ENCODE assay signal across 10 cellular contexts in the genomic region with DNA sequence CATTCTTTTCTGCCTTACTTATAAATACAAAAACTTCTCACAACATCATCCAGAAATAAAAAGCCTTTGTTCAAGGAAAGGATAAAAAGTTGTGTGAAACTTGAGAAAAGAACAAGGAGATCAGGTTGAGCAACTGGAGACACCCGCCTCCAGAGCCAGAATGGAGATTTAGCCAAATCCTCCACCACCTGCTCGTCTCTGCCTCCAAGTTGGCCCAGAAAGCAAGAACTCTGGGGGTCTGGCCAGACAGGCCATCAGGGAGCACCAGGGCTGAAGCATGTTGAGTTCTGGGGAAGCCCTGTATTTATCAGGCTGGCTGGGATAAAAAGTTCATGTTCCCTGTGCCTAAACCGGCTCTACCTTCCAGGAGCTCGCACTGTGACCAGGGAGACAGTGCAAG. TPM values are rescaled to one million over a fixed set of nuclear protein-coding genes. Genes with fewer than 3 reads are reported as not detected.
DNase-seq lines count a peak whose midpoint lies in the region; ATAC-seq and TF ChIP-seq lines count a peak whose summit lies in the region.
"Had no signal": no experiment of that assay in that cellular context is flagged by ENCODE, and none has a peak within 500 bp of the region (broad histone marks: within the 10 kb centered on the region; RNA-seq: fewer than 3 reads in every experiment).

No MANE protein-coding gene starts in this region.

- intact Hi-C loops in breast epithelium (cut with DNase I; ENCODE audit: low total_unique reads), result no loop called here
- intact Hi-C loops in mammary epithelial cell (cut with micrococcal nuclease), result no loop called here
- intact Hi-C loops in prostate gland (cut with DNase I), result no loop called here
- intact Hi-C loops in aorta (cut with DNase I), result no loop called here

- dilution Hi-C loops in mammary epithelial cell (cut with HindIII; ENCODE audit: low sequenced_read_pairs), result no loop called here

- peaks cover 57% of the 10 kb centered on the region for H3K4me1 Mint-ChIP-seq in activated T-cell treated with anti-CD3 and anti-CD28 coated beads, Interleukin-2, amount 50 U/mL, for 4 hours (ENCODE audit: low read depth)

- H3K9me3 Mint-ChIP-seq in activated T-cell treated with anti-CD3 and anti-CD28 coated beads, Interleukin-2, amount 50 U/mL, for 4 hours, result no peaks in the 10 kb centered on the region

- H3K27me3 Mint-ChIP-seq in activated T-cell treated with anti-CD3 and anti-CD28 coated beads, Interleukin-2, amount 50 U/mL, for 4 hours (ENCODE audit: low read depth), result no peaks in the 10 kb centered on the region

- no peak for TF ChIP-seq EP300 in gastroesophageal sphincter (IDR thresholded peaks at IDR 0.05)

- H3K4me1 ChIP-seq in breast epithelium, result peaks cover 10 to 40% of the 10 kb centered on the region in 2 donors
- no peaks in the 10 kb centered on the region for H3K4me1 ChIP-seq in mammary epithelial cell (ENCODE audit: insufficient read depth, low read length)
- H3K4me1 ChIP-seq in gastroesophageal sphincter, result peaks cover 0 to 44% (median 19%) of the 10 kb centered on the region in 3 donors
- H3K4me1 ChIP-seq in prostate gland (replicated peaks), result peaks cover 7% of the 10 kb centered on the region
- peaks cover 4 to 6% of the 10 kb centered on the region in 2 donors for H3K4me1 ChIP-seq in aorta (ENCODE audit: control insufficient read depth in 1 of 2, insufficient read depth in 2 of 2, low read length in 2 of 2)

- peak; percentile 50 for ATAC-seq in gastroesophageal sphincter
- peak; percentile 40 for ATAC-seq in aorta (ENCODE audit: low FRiP score)
- ATAC-seq in activated T-cell treated with anti-CD3 and anti-CD28 coated beads, Interleukin-2, amount 50 U/mL, for 4 hours, result no peak

- H2AFZ ChIP-seq in mammary epithelial cell (ENCODE audit: low read depth, low read length), result no peak overlapping the region

- H3K4me2 ChIP-seq in mammary epithelial cell (ENCODE audit: insufficient read depth, low read depth, low read length), result no peak overlapping the region

- no peak overlapping the region for H3K4me3 Mint-ChIP-seq in activated T-cell treated with anti-CD3 and anti-CD28 coated beads, Interleukin-2, amount 50 U/mL, for 4 hours

- H3K9me3 ChIP-seq in breast epithelium (no peaks in the 10 kb centered on the region), mammary epithelial cell (replicated peaks; ENCODE audit: insufficient read depth, low read length) (no peaks in the 10 kb centered on the region), gastroesophageal sphincter (no peaks in the 10 kb centered on the region), prostate gland (no peaks in the 10 kb centered on the region), aorta (ENCODE audit: control insufficient read depth, low read length) (no peaks in the 10 kb centered on the region)

- CTCF ChIA-PET in mammary epithelial cell (lab: Charles Lee; ENCODE audit: low non-redundant PET), result no interaction called here

- H3K36me3 ChIP-seq in breast epithelium (no peaks in the 10 kb centered on the region), mammary epithelial cell (ENCODE audit: insufficient read depth, low read length) (no peaks in the 10 kb centered on the region), gastroesophageal sphincter (no peaks in the 10 kb centered on the region), prostate gland (no peaks in the 10 kb centered on the region), aorta (ENCODE audit: control insufficient read depth in 1 of 2, insufficient read depth in 2 of 2, low read length in 1 of 2) (no peaks in the 10 kb centered on the region)

- no peaks in the 10 kb centered on the region for H3K79me2 ChIP-seq in mammary epithelial cell (ENCODE audit: insufficient read depth, low read length)

- no TSS peak for BruUV-seq in mammary epithelial cell (replicated peaks; lab: Mats Ljungman, UMichigan)

- no peaks in the 10 kb centered on the region for H3K27me3 ChIP-seq in breast epithelium
- no peaks in the 10 kb centered on the region for H3K27me3 ChIP-seq in mammary epithelial cell (ENCODE audit: insufficient read depth, low read length)
- no peaks in the 10 kb centered on the region for H3K27me3 ChIP-seq in gastroesophageal sphincter
- H3K27me3 ChIP-seq in prostate gland (replicated peaks; ENCODE audit: insufficient read depth), result no peaks in the 10 kb centered on the region
- no peaks in the 10 kb centered on the region for H3K27me3 ChIP-seq in aorta (ENCODE audit: control insufficient read depth in 1 of 2, insufficient read depth in 2 of 2, low read length in 1 of 2)

- TF ChIP-seq POLR2A in breast epithelium (IDR thresholded peaks at IDR 0.05) (no peak), gastroesophageal sphincter (IDR thresholded peaks at IDR 0.05) (no peak), prostate gland (IDR thresholded peaks at IDR 0.05) (no peak)

- in situ Hi-C loops in mammary epithelial cell (cut with MboI; ENCODE audit: low sequenced_read_pairs in 2 of 2), result no loop called here

- no peak for TF ChIP-seq CTCF in breast epithelium (IDR thresholded peaks at IDR 0.05)
- TF ChIP-seq CTCF in mammary epithelial cell (conservative IDR thresholded peaks at IDR 0.05 in 1 of 2, IDR thresholded peaks at IDR 0.05 in 1 of 2; ENCODE audit: extremely low read depth in 1 of 2, insufficient read depth in 1 of 2, low read depth in 1 of 2, low read length in 2 of 2), result no peak
- TF ChIP-seq CTCF in gastroesophageal sphincter (IDR thresholded peaks at IDR 0.05), result no peak
- no peak for TF ChIP-seq CTCF in prostate gland (IDR thresholded peaks at IDR 0.05)

- DNase-seq in breast epithelium (ENCODE audit: low spot score in 2 of 2), result no peak
- no peak for DNase-seq in mammary epithelial cell
- DNase-seq in prostate gland (ENCODE audit: low spot score), result peak; percentile 45
- no peak for DNase-seq in aorta
- DNase-seq in stimulated activated CD4-positive, alpha-beta T cell treated with anti-CD3 and anti-CD28 coated beads, Interleukin-4, amount 100 ng/mL, for 4 hours, result no peak
- DNase-seq in activated T-cell treated with anti-CD3 and anti-CD28 coated beads, Interleukin-2, amount 50 U/mL, for 4 hours, result no peak
- DNase-seq in COLO829 (ENCODE audit: low spot score), result no peak
- DNase-seq: NCI-H2081 treated with DMSO at 0.1 percent for 48 hours, small intestine had no signal

- H3K27ac ChIP-seq in breast epithelium, result peak overlapping the region; percentile 88 to 90
- H3K27ac ChIP-seq in mammary epithelial cell (ENCODE audit: insufficient read depth, low read depth, low read length), result no peak overlapping the region
- H3K27ac ChIP-seq in gastroesophageal sphincter, result peak overlapping the region in 3 of 4 donors; percentile 67 to 76 (median 68)
- peak overlapping the region; percentile 73 to 81 for H3K27ac ChIP-seq in prostate gland
- peak overlapping the region; percentile 37 to 44 for H3K27ac ChIP-seq in aorta (ENCODE audit: low read depth in 1 of 2, low read length in 2 of 2)

- H3K9ac ChIP-seq in mammary epithelial cell (ENCODE audit: insufficient read depth, low read length), result no peak overlapping the region

- WGBS in mammary epithelial cell (ENCODE audit: low coverage, missing lambda C conversion rate), result 94% methylated on average over 4 of the region's 4 CpGs
- WGBS in gastroesophageal sphincter (ENCODE audit: low coverage in 1 of 2), 2 donors, result 55 to 64% methylated on average over 3 to 4 of the region's 4 CpGs
- WGBS in prostate gland, result 25% methylated on average over 4 of the region's 4 CpGs
- 56 to 64% methylated on average over 4 of the region's 4 CpGs for WGBS in aorta, 2 donors

- no peak overlapping the region for H3K4me3 ChIP-seq in breast epithelium
- H3K4me3 ChIP-seq in mammary epithelial cell (replicated peaks in 1 of 3; ENCODE audit: insufficient read depth in 1 of 3, low read depth in 2 of 3, low read length in 3 of 3), result no peak overlapping the region
- H3K4me3 ChIP-seq in gastroesophageal sphincter, result no peak overlapping the region
- no peak overlapping the region for H3K4me3 ChIP-seq in prostate gland
- no peak overlapping the region for H3K4me3 ChIP-seq in aorta (ENCODE audit: low read length in 2 of 2)

- no peaks in the 10 kb centered on the region for H3K36me3 Mint-ChIP-seq in activated T-cell treated with anti-CD3 and anti-CD28 coated beads, Interleukin-2, amount 50 U/mL, for 4 hours (ENCODE audit: insufficient read depth)

- no peaks in the 10 kb centered on the region for H4K20me1 ChIP-seq in mammary epithelial cell (ENCODE audit: insufficient read depth, low read length)

RNA-seq across cellular contexts. Expression of gene SMCO4, which starts 14.9 kb away (rescaled TPM):
- total RNA-seq in breast epithelium (10 to 100 TPM; 13.4 to 64.4 (median 21.0) TPM), mammary epithelial cell (1 to 10 TPM; 2.2 to 3.6 TPM), gastroesophageal sphincter (10 to 100 TPM in 3 of 4 donors, 1 to 10 TPM in 1; 5.6 to 15.5 (median 11.6) TPM), prostate gland (100 to 1,000 TPM in 1 of 2 donors, 10 to 100 TPM in 1; 63.8 to 140 TPM), aorta (10 to 100 TPM; 24.9 to 26.4 TPM)
- polyA plus RNA-seq in mammary epithelial cell (3.6 TPM), aorta (10 to 100 TPM; 16.1 to 41.4 TPM)
- 6.1 TPM for polyA minus RNA-seq in mammary epithelial cell
- total RNA-seq in activated T-cell treated with anti-CD3 and anti-CD28 coated beads, Interleukin-2, amount 50 U/mL, for 4 hours, result 10 to 100 TPM in 2 of 3 donors, 1 to 10 TPM in 1; 9.3 to 12.0 (median 11.9) TPM

Comparison
In these comparisons a context has a peak if more than half of its experiments do, and no peak if none do; other contexts are left out.
1. ATAC-seq: peak in gastroesophageal sphincter (single experiment) and aorta (single experiment); none in activated T-cell treated with anti-CD3 and anti-CD28 coated beads, Interleukin-2, amount 50 U/mL, for 4 hours (0 of 2).